In genomic region chr16:85954927-85955539, GRCh38 we compare ENCODE assay signal across 20 cellular contexts. TPM values are rescaled to one million over a fixed set of nuclear protein-coding genes. Genes with fewer than 3 reads are reported as not detected.
A peak's percentile ranks its signal among the peaks of the same experiment; 100 is the strongest.
DNase-seq lines count a peak whose midpoint lies in the region; ATAC-seq and TF ChIP-seq lines count a peak whose summit lies in the region.
"Had no signal": no experiment of that assay in that cellular context is flagged by ENCODE, and none has a peak within 500 bp of the region (broad histone marks: within the 10 kb centered on the region; RNA-seq: fewer than 3 reads in every experiment).

No MANE protein-coding gene starts in this region.

- H3K9ac ChIP-seq in colonic mucosa (ENCODE audit: low read depth in 2 of 2, low read length in 2 of 2), result no peak overlapping the region

- TF ChIP-seq CTCF in activated B cell treated with CpG ODN at 0.5 μM for 24 hours (IDR thresholded peaks at IDR 0.05), result no peak
- TF ChIP-seq CTCF in colonic mucosa (IDR thresholded peaks at IDR 0.05), result no peak

- intact Hi-C loops in activated B cell treated with CpG ODN at 0.5 μM for 24 hours (cut with micrococcal nuclease), result loop anchor here (1.0 kb wide), 2 partner anchors 8 to 10 kb away; no protein-coding TSS in a partner anchor
- intact Hi-C loops in colonic mucosa (cut with DNase I), result no loop called here

- H3K36me3 Mint-ChIP-seq in activated T-cell treated with anti-CD3 and anti-CD28 coated beads, Interleukin-2, amount 50 U/mL, for 24 hours (ENCODE audit: low read depth), result no peaks in the 10 kb centered on the region
- H3K36me3 Mint-ChIP-seq in activated B cell treated with CpG ODN at 0.5 μM for 24 hours (ENCODE audit: low read depth) (no peaks in the 10 kb centered on the region), memory B cell (no peaks in the 10 kb centered on the region)
- H3K36me3 Mint-ChIP-seq: CD8-positive, alpha-beta T cell had no signal

- H3K9me3 Mint-ChIP-seq in activated T-cell treated with anti-CD3 and anti-CD28 coated beads, Interleukin-2, amount 50 U/mL, for 24 hours, result no peaks in the 10 kb centered on the region
- H3K9me3 Mint-ChIP-seq in activated B cell treated with CpG ODN at 0.5 μM for 24 hours, result no peaks in the 10 kb centered on the region
- H3K9me3 Mint-ChIP-seq in memory B cell, result no peaks in the 10 kb centered on the region
- H3K9me3 Mint-ChIP-seq: CD8-positive, alpha-beta T cell had no signal

- H3K27ac ChIP-seq in colonic mucosa, result no peak overlapping the region
- H3K27ac ChIP-seq: Peyer's patch, SJSA1 had no signal

- no peak overlapping the region for H3K27ac Mint-ChIP-seq in activated T-cell treated with anti-CD3 and anti-CD28 coated beads, Interleukin-2, amount 50 U/mL, for 24 hours
- peak overlapping the region; percentile 64 for H3K27ac Mint-ChIP-seq in activated B cell treated with CpG ODN at 0.5 μM for 24 hours
- H3K27ac Mint-ChIP-seq in memory B cell, result peak overlapping the region; percentile 38
- H3K27ac Mint-ChIP-seq: CD8-positive, alpha-beta T cell had no signal

- ATAC-seq in activated B cell treated with CpG ODN at 0.5 μM for 24 hours (ENCODE audit: low read depth) (peak; percentile 69), memory B cell (ENCODE audit: low read depth) (peak; percentile 59)
- ATAC-seq: CD8-positive, alpha-beta T cell had no signal

- POLR2A ChIA-PET in activated B cell treated with CpG ODN at 0.5 μM for 24 hours (lab: Charles Lee), result interaction anchor here (0.6 to 3.3 kb wide), 13 partner anchors 9 to 100 kb away, joined by 3 to 22 read pairs (median 4); partner anchors contain the start of gene IRF8

- H3K4me1 ChIP-seq in colonic mucosa, result no peaks in the 10 kb centered on the region
- H3K4me1 ChIP-seq: SJSA1 had no signal

- no peak overlapping the region for H3K4me3 Mint-ChIP-seq in activated T-cell treated with anti-CD3 and anti-CD28 coated beads, Interleukin-2, amount 50 U/mL, for 24 hours
- H3K4me3 Mint-ChIP-seq in activated B cell treated with CpG ODN at 0.5 μM for 24 hours, result peak overlapping the region; percentile 55
- peak overlapping the region; percentile 51 for H3K4me3 Mint-ChIP-seq in memory B cell
- H3K4me3 Mint-ChIP-seq: CD8-positive, alpha-beta T cell had no signal

- no peak overlapping the region for H3K4me3 ChIP-seq in colonic mucosa
- H3K4me3 ChIP-seq: Peyer's patch, SJSA1 had no signal

- H3K4me1 Mint-ChIP-seq in activated T-cell treated with anti-CD3 and anti-CD28 coated beads, Interleukin-2, amount 50 U/mL, for 24 hours (ENCODE audit: low read depth), result peaks cover 35% of the 10 kb centered on the region
- H3K4me1 Mint-ChIP-seq in activated B cell treated with CpG ODN at 0.5 μM for 24 hours (peaks cover 53% of the 10 kb centered on the region), memory B cell (peaks cover 25% of the 10 kb centered on the region)

- peaks cover 28% of the 10 kb centered on the region for H3K27me3 Mint-ChIP-seq in activated T-cell treated with anti-CD3 and anti-CD28 coated beads, Interleukin-2, amount 50 U/mL, for 24 hours
- H3K27me3 Mint-ChIP-seq in activated B cell treated with CpG ODN at 0.5 μM for 24 hours (no peaks in the 10 kb centered on the region), memory B cell (no peaks in the 10 kb centered on the region)

- CTCF ChIA-PET in activated B cell treated with CpG ODN at 0.5 μM for 24 hours (lab: Charles Lee), result interaction anchor here (0.7 to 0.8 kb wide), 2 partner anchors 32 to 134 kb away, joined by 3 read pairs; no protein-coding TSS in a partner anchor

- peak; percentile 47 for DNase-seq in activated T-cell treated with anti-CD3 and anti-CD28 coated beads, Interleukin-2, amount 50 U/mL, for 24 hours
- DNase-seq in activated T-cell treated with anti-CD3 and anti-CD28 coated beads, Interleukin-2, amount 50 U/mL, for 48 hours, result no peak
- no peak for DNase-seq in activated B cell treated with CpG ODN at 0.5 μM for 24 hours
- no peak for DNase-seq in memory B cell (ENCODE audit: low spot score in 2 of 2)
- DNase-seq in GF-D8 (lab: John Stamatoyannopoulos, UW), result no peak
- no peak for DNase-seq in T1000 (lab: John Stamatoyannopoulos, UW)
- no peak for DNase-seq in colonic mucosa
- no peak for DNase-seq in NCI-H2107 (lab: John Stamatoyannopoulos, UW)
- DNase-seq: CD8-positive, alpha-beta T cell; DMS53; EL; H7; IMR-90; NCI-H1105; NCI-H1694; NCI-H2081 treated with DMSO at 0.1 percent for 48 hours had no signal

- no peaks in the 10 kb centered on the region for H3K27me3 ChIP-seq in colonic mucosa
- H3K27me3 ChIP-seq: Peyer's patch had no signal

- no peaks in the 10 kb centered on the region for H3K9me3 ChIP-seq in colonic mucosa
- H3K9me3 ChIP-seq: Peyer's patch, SJSA1 had no signal

- no peaks in the 10 kb centered on the region for H3K36me3 ChIP-seq in colonic mucosa
- H3K36me3 ChIP-seq: Peyer's patch, SJSA1 had no signal

RNA-seq across cellular contexts. Expression of gene IRF8, which starts 56.1 kb away (rescaled TPM):
- 234 and 248 TPM in 2 replicates for total RNA-seq in activated B cell treated with CpG ODN at 0.5 μM for 24 hours
- 10 to 100 TPM; 25.1 to 52.5 TPM for total RNA-seq in colonic mucosa
- total RNA-seq: IMR-90, LHCN-M2, NCI-H460 had no signal
